In genomic region chr14:72745991-72746980, GRCh38 we compare ENCODE assay signal across 12 cellular contexts.
DNase-seq lines count a peak whose midpoint lies in the region; ATAC-seq, FAIRE-seq and TF ChIP-seq lines count a peak whose summit lies in the region.
"Had no signal": no experiment of that assay in that cellular context is flagged by ENCODE, and none has a peak within 500 bp of the region (broad histone marks: within the 10 kb centered on the region; RNA-seq: fewer than 3 reads in every experiment).

No MANE protein-coding gene starts in this region.

- CTCF ChIA-PET in IMR-90 (lab: Yijun Ruan, JAX): interaction anchor here (1.3 kb wide), 1 partner anchor 10 kb away, joined by 4 read pairs; no protein-coding TSS in a partner anchor
- CTCF ChIA-PET in HepG2 (lab: Yijun Ruan, JAX; ENCODE audit: low intra/inter-chr PET ratio, low total read pairs): interaction anchor here (1.1 kb wide), 1 partner anchor 159 kb away, joined by 4 read pairs; no protein-coding TSS in a partner anchor

- TF ChIP-seq RAD21 in IMR-90 (IDR thresholded peaks at IDR 0.05; ENCODE audit: low read length): peak; percentile 46
- no peak for TF ChIP-seq RAD21 in HepG2 (CRISPR knock-in tag; IDR thresholded peaks at IDR 0.05)

- H4K20me1 ChIP-seq in IMR-90 (ENCODE audit: insufficient read depth, low read length): no peaks in the 10 kb centered on the region
- no peaks in the 10 kb centered on the region for H4K20me1 ChIP-seq in HepG2 (ENCODE audit: insufficient read depth, low read length)

- no peak for FAIRE-seq in HepG2 (lab: Jason Lieb, UNC)
- FAIRE-seq: H1 had no signal

- H3K79me2 ChIP-seq in HepG2 (ENCODE audit: insufficient read depth, low read length): no peaks in the 10 kb centered on the region
- H3K79me2 ChIP-seq: parathyroid adenoma had no signal

- peak overlapping the region; percentile 23; the same call in 1 of the 2 replicates for H3K4me2 ChIP-seq in IMR-90 (ENCODE audit: low read depth, low read length)
- H3K4me2 ChIP-seq in HepG2 (ENCODE audit: low read depth, low read length): no peak overlapping the region

- H3K36me3 ChIP-seq in IMR-90 (ENCODE audit: control insufficient read depth, insufficient read depth, low read length) (0 out of 2 replicates have a peak, but pooled peaks cover 2% of the 10 kb centered on the region), HepG2 (replicated peaks in 1 of 2; ENCODE audit: control insufficient read depth in 1 of 2, insufficient read depth in 2 of 2, low read length in 2 of 2) (no peaks in the 10 kb centered on the region), upper lobe of right lung (no peaks in the 10 kb centered on the region)

- in situ Hi-C loops in IMR-90 (cut with MboI; ENCODE audit: low sequenced_read_pairs): no loop called here
- in situ Hi-C loops in HepG2 (cut with HindIII; ENCODE audit: extremely low pct_ligation_motif_present, low pct_unique_long_range_greater_than_20kb): no loop called here

- peak overlapping the region; percentile 88 for H2AK9ac ChIP-seq in IMR-90 (replicated peaks; ENCODE audit: low read depth, low read length, poor library complexity)

- DNase-seq in AG08395 (ENCODE audit: low spot score): peak; percentile 71
- peak; percentile 84 for DNase-seq in IMR-90
- DNase-seq in cardiac fibroblast (ENCODE audit: low read depth in 2 of 2): peak; percentile 63 to 92
- DNase-seq in HepG2 (ENCODE audit: low spot score): no peak
- DNase-seq in occipital lobe (lab: John Stamatoyannopoulos, UW): no peak
- DNase-seq in COLO668 (lab: John Stamatoyannopoulos, UW; ENCODE audit: unreplicated experiment): no peak
- no peak for DNase-seq in upper lobe of right lung
- DNase-seq in activated effector memory CD4-positive, alpha-beta T cell treated with Interleukin-2 at 50 U/mL for 16 hours: no peak
- DNase-seq: CD4-positive, alpha-beta memory T cell; left cardiac atrium had no signal

- H3K18ac ChIP-seq in IMR-90 (ENCODE audit: low read depth, low read length): peak overlapping the region; percentile 34

- no peak overlapping the region for H3K4me3 ChIP-seq in IMR-90 (ENCODE audit: insufficient read depth, low read depth, low read length)
- peak overlapping the region in 1 of 2 donors; percentile 1 for H3K4me3 ChIP-seq in cardiac fibroblast (replicated peaks in 1 of 2; ENCODE audit: low read depth in 2 of 2, low read length in 2 of 2)
- no peak overlapping the region for H3K4me3 ChIP-seq in HepG2 (replicated peaks in 1 of 3; ENCODE audit: insufficient read depth in 1 of 3, low read depth in 2 of 3, low read length in 3 of 3)
- no peak overlapping the region for H3K4me3 ChIP-seq in upper lobe of right lung

- H4K5ac ChIP-seq in IMR-90 (ENCODE audit: low read depth, low read length): peak overlapping the region; percentile 66

- H2AFZ ChIP-seq in IMR-90 (replicated peaks; ENCODE audit: low read length, poor library complexity): peak overlapping the region; percentile 60
- no peak overlapping the region for H2AFZ ChIP-seq in HepG2 (ENCODE audit: low read length)
- H2AFZ ChIP-seq: parathyroid adenoma had no signal

- H2BK5ac ChIP-seq in IMR-90 (ENCODE audit: low read depth, low read length, poor library complexity, severe bottlenecking): peak overlapping the region; percentile 78

- peak overlapping the region; percentile 36 to 87 for H4K8ac ChIP-seq in IMR-90 (ENCODE audit: low read depth in 2 of 2, low read length in 2 of 2)

- peak overlapping the region; percentile 83 for H2BK20ac ChIP-seq in IMR-90 (ENCODE audit: low read depth, low read length)

- H3K23ac ChIP-seq in IMR-90 (ENCODE audit: low read depth, low read length): peak overlapping the region; percentile 54

- ATAC-seq in IMR-90 (ENCODE audit: low read depth) (peak; percentile 74), HepG2 (no peak), upper lobe of right lung (no peak)

- H3K9me1 ChIP-seq in IMR-90 (ENCODE audit: insufficient read depth, low read length): peaks cover 30% of the 10 kb centered on the region

- no peaks in the 10 kb centered on the region for H3K9me3 ChIP-seq in IMR-90 (ENCODE audit: control insufficient read depth, insufficient read depth, low read length)
- H3K9me3 ChIP-seq in HepG2 (ENCODE audit: low read length): no peaks in the 10 kb centered on the region; the same call in 1 of the 2 replicates
- H3K9me3 ChIP-seq in upper lobe of right lung: no peaks in the 10 kb centered on the region

- TF ChIP-seq POLR2A in IMR-90 (IDR thresholded peaks at IDR 0.05; ENCODE audit: low read depth, low read length): no peak
- no peak for TF ChIP-seq POLR2A in HepG2 (IDR thresholded peaks at IDR 0.05; ENCODE audit: insufficient read depth in 1 of 2, low read depth in 2 of 2, low read length in 2 of 2)

- intact Hi-C loops in IMR-90 (cut with micrococcal nuclease) (loop anchor here (2.0 to 5.0 kb wide), 3 partner anchors 35 to 229 kb away; partner anchors contain the start of gene DPF3), HepG2 (cut with micrococcal nuclease; ENCODE audit: unreplicated experiment) (no loop called here), upper lobe of right lung (cut with DNase I) (no loop called here)

- H3K27ac ChIP-seq in IMR-90 (ENCODE audit: insufficient read depth, low read length): peak overlapping the region; percentile 78
- no peak overlapping the region for H3K27ac ChIP-seq in HepG2 (ENCODE audit: extremely low read length, insufficient read depth, low read length)
- no peak overlapping the region for H3K27ac ChIP-seq in upper lobe of right lung
- H3K27ac ChIP-seq: parathyroid adenoma had no signal

- peaks cover 6 to 33% of the 10 kb centered on the region in 2 experiments; a peak in 2 of 4 replicates for H3K79me1 ChIP-seq in IMR-90 (ENCODE audit: low read depth in 1 of 2, low read length in 2 of 2)

- H2AK5ac ChIP-seq in IMR-90 (ENCODE audit: low read depth, low read length): peak overlapping the region; percentile 95

- peak overlapping the region; percentile 82 for H3K14ac ChIP-seq in IMR-90 (replicated peaks; ENCODE audit: low read depth, low read length)

- H3K27me3 ChIP-seq in IMR-90 (ENCODE audit: control insufficient read depth, insufficient read depth, low read length) (no peaks in the 10 kb centered on the region), HepG2 (ENCODE audit: control insufficient read depth in 1 of 2, insufficient read depth in 2 of 2, low read length in 2 of 2) (peaks cover 0 to 3% of the 10 kb centered on the region in 2 experiments; a peak in 2 of 5 replicates), upper lobe of right lung (no peaks in the 10 kb centered on the region)

- peak overlapping the region; percentile 93 for H3K4ac ChIP-seq in IMR-90 (ENCODE audit: low read depth, low read length)

- peak overlapping the region; percentile 68 for H2BK120ac ChIP-seq in IMR-90 (ENCODE audit: low read depth, low read length)

- dilution Hi-C loops in IMR-90 (cut with HindIII; ENCODE audit: low sequenced_read_pairs, unreplicated experiment): no loop called here

- peaks cover 26% of the 10 kb centered on the region for H3K4me1 ChIP-seq in IMR-90 (ENCODE audit: control insufficient read depth, insufficient read depth, low read length)
- no peaks in the 10 kb centered on the region for H3K4me1 ChIP-seq in HepG2 (ENCODE audit: insufficient read depth, low read length)
- H3K4me1 ChIP-seq in upper lobe of right lung: no peaks in the 10 kb centered on the region
- H3K4me1 ChIP-seq: parathyroid adenoma had no signal

- peak overlapping the region; percentile 48; the same call in 2 of the 3 replicates for H2BK15ac ChIP-seq in IMR-90 (ENCODE audit: low read depth, low read length)

- 91% methylated on average over 9 of the region's 20 CpGs; no CpG with 5 or more reads in 1 of the 2 experiments for WGBS in IMR-90 (ENCODE audit: extremely low coverage in 2 of 2, insufficient read length in 1 of 2), 2 experiments
- 57% methylated on average over 13 of the region's 20 CpGs for WGBS in HepG2 (ENCODE audit: low lambda C conversion rate)

- H4K91ac ChIP-seq in IMR-90 (ENCODE audit: insufficient read depth, low read depth, low read length): peak overlapping the region; percentile 88

- no peak for TF ChIP-seq EP300 in HepG2 (IDR thresholded peaks at IDR 0.05; ENCODE audit: low read depth in 2 of 2, low read length in 2 of 2)
- no peak for TF ChIP-seq EP300 in HepG2 (CRISPR knock-in tag; IDR thresholded peaks at IDR 0.05; ENCODE audit: borderline replicate concordance)

- TF ChIP-seq CTCF in IMR-90 (conservative IDR thresholded peaks at IDR 0.05; ENCODE audit: low read depth, low read length): peak; percentile 40
- peak; percentile 39 for TF ChIP-seq CTCF in cardiac fibroblast (IDR thresholded peaks at IDR 0.05; ENCODE audit: low read depth, low read length)
- TF ChIP-seq CTCF in HepG2 (CRISPR knock-in tag; IDR thresholded peaks at IDR 0.05): no peak
- TF ChIP-seq CTCF in upper lobe of right lung (IDR thresholded peaks at IDR 0.05): no peak

- peak overlapping the region; percentile 45 for H3K56ac ChIP-seq in IMR-90 (ENCODE audit: extremely low read depth, insufficient read depth, low read length)

- BruUV-seq in IMR-90 (replicated peaks; lab: Mats Ljungman, UMichigan) (no TSS peak), HepG2 (replicated peaks; lab: Mats Ljungman, UMichigan) (no TSS peak)

- H3K9ac ChIP-seq in IMR-90 (ENCODE audit: low read depth, low read length) (peak overlapping the region; percentile 14; the same call in 1 of the 2 replicates), HepG2 (ENCODE audit: insufficient read depth, low read depth, low read length) (no peak overlapping the region)
- H3K9ac ChIP-seq: parathyroid adenoma had no signal

- POLR2A ChIA-PET in IMR-90 (lab: Charles Lee; ENCODE audit: unreplicated experiment) (no interaction called here), HepG2 (lab: Yijun Ruan, JAX) (no interaction called here)

TF ChIP-seq in IMR-90, 13 proteins besides CTCF, POLR2A, EP300 and RAD21 (continues in another document):
- no peak for TF ChIP-seq MXI1 (IDR thresholded peaks at IDR 0.05; ENCODE audit: borderline replicate concordance, low read depth, low read length)

TF ChIP-seq in HepG2, 621 proteins besides CTCF, POLR2A, EP300 and RAD21 (continues in another document):
- peak; percentile 50 for TF ChIP-seq STAG1 (CRISPR knock-in tag; IDR thresholded peaks at IDR 0.05)

Comparison
In these comparisons a context has a peak if more than half of its experiments do, and no peak if none do; other contexts are left out.
1. DNase-seq: peak in AG08395 (single experiment), IMR-90 (single experiment) and cardiac fibroblast (2 of 2); none in HepG2 (single experiment), occipital lobe (single experiment), COLO668 (single experiment), upper lobe of right lung (single experiment) and activated effector memory CD4-positive, alpha-beta T cell treated with Interleukin-2 at 50 U/mL for 16 hours (single experiment).
2. CTCF ChIP-seq: peak in IMR-90 (single experiment) and cardiac fibroblast (single experiment); none in HepG2 (single experiment) and upper lobe of right lung (single experiment).